ENCODE assay signal across 1 cellular context in the genomic region with DNA sequence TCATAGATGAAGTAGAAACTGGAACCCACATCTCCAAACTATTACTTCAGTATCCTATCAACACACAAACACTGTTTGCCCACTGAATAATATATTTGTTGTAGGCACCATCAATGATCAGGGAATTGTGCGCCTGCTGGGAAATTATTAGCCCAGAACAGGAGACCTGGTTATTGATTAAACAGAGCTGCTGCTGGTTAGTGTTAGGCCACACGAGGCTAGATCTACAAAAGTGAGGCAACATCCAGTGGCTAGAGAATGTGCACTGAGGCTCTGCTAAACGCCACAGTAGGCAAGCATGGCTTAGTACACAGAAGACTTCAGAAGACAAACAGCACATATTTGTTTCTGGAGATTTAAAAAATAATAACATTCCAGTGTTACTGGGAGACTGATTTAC.
A peak's percentile ranks its signal among the peaks of the same experiment; 100 is the strongest.
TF ChIP-seq lines count a peak whose summit lies in the region.

No MANE protein-coding gene starts in this region.

TF ChIP-seq in liver, 16 proteins besides CTCF, POLR2A, EP300 and RAD21 (continued from another document):
- TF ChIP-seq, protein P1, sequence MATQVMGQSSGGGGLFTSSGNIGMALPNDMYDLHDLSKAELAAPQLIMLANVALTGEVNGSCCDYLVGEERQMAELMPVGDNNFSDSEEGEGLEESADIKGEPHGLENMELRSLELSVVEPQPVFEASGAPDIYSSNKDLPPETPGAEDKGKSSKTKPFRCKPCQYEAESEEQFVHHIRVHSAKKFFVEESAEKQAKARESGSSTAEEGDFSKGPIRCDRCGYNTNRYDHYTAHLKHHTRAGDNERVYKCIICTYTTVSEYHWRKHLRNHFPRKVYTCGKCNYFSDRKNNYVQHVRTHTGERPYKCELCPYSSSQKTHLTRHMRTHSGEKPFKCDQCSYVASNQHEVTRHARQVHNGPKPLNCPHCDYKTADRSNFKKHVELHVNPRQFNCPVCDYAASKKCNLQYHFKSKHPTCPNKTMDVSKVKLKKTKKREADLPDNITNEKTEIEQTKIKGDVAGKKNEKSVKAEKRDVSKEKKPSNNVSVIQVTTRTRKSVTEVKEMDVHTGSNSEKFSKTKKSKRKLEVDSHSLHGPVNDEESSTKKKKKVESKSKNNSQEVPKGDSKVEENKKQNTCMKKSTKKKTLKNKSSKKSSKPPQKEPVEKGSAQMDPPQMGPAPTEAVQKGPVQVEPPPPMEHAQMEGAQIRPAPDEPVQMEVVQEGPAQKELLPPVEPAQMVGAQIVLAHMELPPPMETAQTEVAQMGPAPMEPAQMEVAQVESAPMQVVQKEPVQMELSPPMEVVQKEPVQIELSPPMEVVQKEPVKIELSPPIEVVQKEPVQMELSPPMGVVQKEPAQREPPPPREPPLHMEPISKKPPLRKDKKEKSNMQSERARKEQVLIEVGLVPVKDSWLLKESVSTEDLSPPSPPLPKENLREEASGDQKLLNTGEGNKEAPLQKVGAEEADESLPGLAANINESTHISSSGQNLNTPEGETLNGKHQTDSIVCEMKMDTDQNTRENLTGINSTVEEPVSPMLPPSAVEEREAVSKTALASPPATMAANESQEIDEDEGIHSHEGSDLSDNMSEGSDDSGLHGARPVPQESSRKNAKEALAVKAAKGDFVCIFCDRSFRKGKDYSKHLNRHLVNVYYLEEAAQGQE (IDR thresholded peaks at IDR 0.05) = peak; percentile 57
- TF ChIP-seq JUND (IDR thresholded peaks at IDR 0.05) = peak; percentile 46
- peak in 1 of 2 donors; percentile 18 for TF ChIP-seq GABPA (IDR thresholded peaks at IDR 0.05 in 1 of 2, conservative IDR thresholded peaks at IDR 0.05 in 1 of 2)
- TF ChIP-seq HNF4A (conservative IDR thresholded peaks at IDR 0.05) = peak; percentile 58 to 74
